8 cellular contexts compared by ENCODE assay signal in genomic region chr2:213151437-213152064, GRCh38. TPM values are rescaled to one million over a fixed set of nuclear protein-coding genes. Genes with fewer than 3 reads are reported as not detected.
DNase-seq lines count a peak whose midpoint lies in the region; ATAC-seq and TF ChIP-seq lines count a peak whose summit lies in the region.

IKZF2 (minus strand) TSS chr2:213151612; CDS start chr2:213148629, 2,983 bp downstream.

- no peaks in the 10 kb centered on the region for H3F3A ChIP-seq in GM23338 (replicated peaks; ENCODE audit: low read depth)

- H3K4me3 ChIP-seq in GM23338, result peak within 1 kb of the TSS; percentile 75

- ATAC-seq in GM23338, result peak; percentile 79

- H3K27ac Mint-ChIP-seq in GM23338, result peak within 1 kb of the TSS; percentile 93; the same call in 1 of the 2 replicates

- H3K27me3 ChIP-seq in GM23338 (ENCODE audit: insufficient read depth), result peaks cover 9% of the 10 kb centered on the region

- peaks cover 3% of the 10 kb centered on the region for H3K27me3 Mint-ChIP-seq in GM23338 (ENCODE audit: insufficient read depth, low read depth, poor library complexity)

- H4K20me1 ChIP-seq in GM23338 (replicated peaks; ENCODE audit: insufficient read depth), result no peaks in the 10 kb centered on the region

- H3K79me2 ChIP-seq in GM23338 (replicated peaks; ENCODE audit: insufficient read depth), result no peaks in the 10 kb centered on the region

- H3K27ac ChIP-seq in GM23338 (ENCODE audit: low read depth), result peak within 1 kb of the TSS; percentile 75

- H3K4me1 ChIP-seq in GM23338 (ENCODE audit: insufficient read depth), result peaks cover 26% of the 10 kb centered on the region

- peak; percentile 84 for DNase-seq in EH (ENCODE audit: low read depth)
- peak; percentile 89 for DNase-seq in GM23338 (ENCODE audit: low spot score)
- DNase-seq in Kasumi-1 (lab: John Stamatoyannopoulos, UW), result peak; percentile 42 to 50
- peak; percentile 88 to 89 for DNase-seq in SHP77 (lab: John Stamatoyannopoulos, UW)
- DNase-seq in activated naive CD4-positive, alpha-beta T cell treated with Interleukin-2 at 50 U/mL for 16 hours, result peak; percentile 62
- DNase-seq in germinal center (ENCODE audit: low spot score), result peak; percentile 84
- peak in 55 of 56 donors; percentile 36 to 94 (median 79) for DNase-seq in nucleus accumbens (lab: John Stamatoyannopoulos, UW)
- peak; percentile 86 for DNase-seq in superior temporal gyrus (ENCODE audit: extremely low spot score)

- peaks cover 37% of the 10 kb centered on the region for H3K4me1 Mint-ChIP-seq in GM23338

- no peaks in the 10 kb centered on the region for H3K9me3 Mint-ChIP-seq in GM23338

- peak within 1 kb of the TSS; percentile 60 for H2AFZ ChIP-seq in GM23338

- H3K4me3 Mint-ChIP-seq in GM23338, result peak within 1 kb of the TSS; percentile 95

- H3K4me2 ChIP-seq in GM23338, result peak within 1 kb of the TSS; percentile 87

- no peaks in the 10 kb centered on the region for H3K36me3 ChIP-seq in GM23338 (ENCODE audit: insufficient read depth)

- no peak for TF ChIP-seq CTCF in GM23338 (conservative IDR thresholded peaks at IDR 0.05; ENCODE audit: low read depth in 2 of 2)

- no peaks in the 10 kb centered on the region for H3K9me2 ChIP-seq in GM23338 (ENCODE audit: insufficient read depth)

- H3K36me3 Mint-ChIP-seq in GM23338 (ENCODE audit: low read depth), result no peaks in the 10 kb centered on the region

TF ChIP-seq in GM23338, 12 proteins besides CTCF, POLR2A, EP300 and RAD21:
- peak; percentile 64 for TF ChIP-seq CREB1 (CRISPR knock-in tag; IDR thresholded peaks at IDR 0.05; ENCODE audit: low read depth)
- no peak for TF ChIP-seq REST (IDR thresholded peaks at IDR 0.05; ENCODE audit: unreplicated experiment)
- TF ChIP-seq EZH2phosphoT487 (IDR thresholded peaks at IDR 0.05; ENCODE audit: unreplicated experiment), result no peak
- TF ChIP-seq ZNF114 (CRISPR knock-in tag; IDR thresholded peaks at IDR 0.05), result no peak
- no peak for TF ChIP-seq ZNF331 (CRISPR knock-in tag; IDR thresholded peaks at IDR 0.05; ENCODE audit: low read depth)
- TF ChIP-seq NANOG (IDR thresholded peaks at IDR 0.05; ENCODE audit: borderline replicate concordance), result no peak
- TF ChIP-seq JUNB (IDR thresholded peaks at IDR 0.05; ENCODE audit: unreplicated experiment), result no peak

RNA-seq across cellular contexts. Expression of gene IKZF2, which starts in this region (rescaled TPM):
- 3.1 and 10.1 TPM in 2 replicates for total RNA-seq in GM23338 (2014; rRNA removed; shearing (Covaris generic))
- polyA plus RNA-seq in GM23338 (2016; fragmentation: Nextera tagmentation; extraction: Ambion mirVana), result 2.0 and 2.6 TPM in 2 replicates

Comparison
In these comparisons a context has a peak if more than half of its experiments do, and no peak if none do; other contexts are left out.
1. Peak in every context shown above with its lines: DNase-seq, ATAC-seq, H3K4me3 ChIP-seq and H3K27ac ChIP-seq.